Comparison of ENCODE assay signal across 8 cellular contexts in the genomic region with DNA sequence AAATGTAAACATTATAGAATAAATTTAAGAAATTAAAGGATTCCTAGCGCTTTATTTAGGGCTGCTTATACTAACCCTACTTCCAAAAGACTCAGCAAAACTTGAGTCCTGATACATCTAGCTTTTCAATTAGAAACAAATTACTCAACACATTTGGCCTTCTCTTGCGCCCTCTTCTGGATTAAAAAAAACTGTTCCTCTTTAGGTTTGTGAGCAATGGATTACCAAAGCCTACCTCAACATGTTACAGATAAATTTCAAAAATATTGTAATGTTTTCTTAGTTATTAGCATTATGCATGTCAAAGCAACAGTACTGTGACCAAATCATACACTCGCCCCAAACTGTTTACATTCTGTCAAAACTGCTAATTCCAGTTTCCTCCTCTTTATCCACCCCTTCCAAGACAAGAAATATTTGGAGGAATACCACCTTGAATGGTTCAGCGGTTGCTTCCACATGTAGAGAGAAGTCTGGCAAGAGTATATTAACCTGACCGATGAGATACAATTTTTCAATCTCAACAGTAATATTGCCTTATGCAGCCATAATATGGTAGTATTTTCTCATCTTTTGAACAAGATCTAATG. TPM values are rescaled to one million over a fixed set of nuclear protein-coding genes. Genes with fewer than 3 reads are reported as not detected.
DNase-seq lines count a peak whose midpoint lies in the region; ATAC-seq and TF ChIP-seq lines count a peak whose summit lies in the region.

No MANE protein-coding gene starts in this region.

- H3K27ac Mint-ChIP-seq in activated naive CD4-positive, alpha-beta T cell treated with anti-CD3 and anti-CD28 coated beads, Interleukin-2, amount 10 ng/mL, durations not matched to agents 7 days and 5 days = peak overlapping the region; percentile 91
- peak overlapping the region; percentile 93 for H3K27ac Mint-ChIP-seq in type B pancreatic cell

- H3K4me1 ChIP-seq in RWPE2 (ENCODE audit: insufficient read depth, poor library complexity, severe bottlenecking) (peaks cover 19% of the 10 kb centered on the region), colonic mucosa (peaks cover 19% of the 10 kb centered on the region)

- intact Hi-C loops in colonic mucosa (cut with DNase I) = loop anchor here (5.0 kb wide), 1 partner anchor 139 kb away; no protein-coding TSS in a partner anchor

- DNase-seq in activated naive CD4-positive, alpha-beta T cell treated with anti-CD3 and anti-CD28 coated beads, Interleukin-2, amount 10 ng/mL, durations not matched to agents 7 days and 5 days = no peak
- no peak for DNase-seq in activated naive CD4-positive, alpha-beta T cell treated with anti-CD3 and anti-CD28 coated beads, Interleukin-2, amount 50 U/mL, for 16 hours
- DNase-seq in LoVo (ENCODE audit: low spot score) = peak; percentile 57
- no peak for DNase-seq in RWPE2 (ENCODE audit: low spot score)
- peak; percentile 36 for DNase-seq in colonic mucosa
- peak; percentile 93 for DNase-seq in medulla oblongata (ENCODE audit: extremely low spot score)
- no peak for DNase-seq in type B pancreatic cell (ENCODE audit: extremely low spot score, unreplicated experiment)
- DNase-seq in ecto neural progenitor cell (ENCODE audit: low spot score) = no peak

- H3K9me3 Mint-ChIP-seq in activated naive CD4-positive, alpha-beta T cell treated with anti-CD3 and anti-CD28 coated beads, Interleukin-2, amount 10 ng/mL, durations not matched to agents 7 days and 5 days = no peaks in the 10 kb centered on the region
- H3K9me3 Mint-ChIP-seq in type B pancreatic cell = no peaks in the 10 kb centered on the region

- H3K27ac ChIP-seq in RWPE2 (ENCODE audit: poor library complexity, severe bottlenecking) = peak overlapping the region; percentile 96
- H3K27ac ChIP-seq in colonic mucosa = peak overlapping the region; percentile 100

- H3K36me3 ChIP-seq in RWPE2 (ENCODE audit: low read depth) (peaks cover 61% of the 10 kb centered on the region), colonic mucosa (peaks cover 1% of the 10 kb centered on the region)

- peak overlapping the region; percentile 81 for H3K4me3 Mint-ChIP-seq in activated naive CD4-positive, alpha-beta T cell treated with anti-CD3 and anti-CD28 coated beads, Interleukin-2, amount 10 ng/mL, durations not matched to agents 7 days and 5 days
- H3K4me3 Mint-ChIP-seq in type B pancreatic cell = peak overlapping the region; percentile 93

- H3K9me3 ChIP-seq in RWPE2 (ENCODE audit: severe bottlenecking) = no peaks in the 10 kb centered on the region
- no peaks in the 10 kb centered on the region for H3K9me3 ChIP-seq in colonic mucosa

- TF ChIP-seq CTCF in RWPE2 (IDR thresholded peaks at IDR 0.05; ENCODE audit: poor library complexity, severe bottlenecking) (peak; percentile 90), colonic mucosa (IDR thresholded peaks at IDR 0.05) (peak; percentile 56), type B pancreatic cell (conservative IDR thresholded peaks at IDR 0.05) (peak; percentile 86)

- peaks cover 59% of the 10 kb centered on the region for H3K4me1 Mint-ChIP-seq in activated naive CD4-positive, alpha-beta T cell treated with anti-CD3 and anti-CD28 coated beads, Interleukin-2, amount 10 ng/mL, durations not matched to agents 7 days and 5 days
- H3K4me1 Mint-ChIP-seq in type B pancreatic cell (ENCODE audit: unreplicated experiment) = peaks cover 27% of the 10 kb centered on the region

- H3K27me3 ChIP-seq in RWPE2 (ENCODE audit: insufficient read depth, poor library complexity, severe bottlenecking) = no peaks in the 10 kb centered on the region
- no peaks in the 10 kb centered on the region for H3K27me3 ChIP-seq in colonic mucosa

- H3K4me3 ChIP-seq in RWPE2 (ENCODE audit: severe bottlenecking) = peak overlapping the region; percentile 58
- H3K4me3 ChIP-seq in colonic mucosa = peak overlapping the region; percentile 92

- CTCF ChIA-PET in activated naive CD4-positive, alpha-beta T cell treated with anti-CD3 and anti-CD28 coated beads, Interleukin-2, amount 10 ng/mL, durations not matched to agents 7 days and 5 days (lab: Charles Lee) = interaction anchor here (0.7 to 3.0 kb wide), 15 partner anchors 10 to 148 kb away, joined by 3 to 24 read pairs (median 4); no protein-coding TSS in a partner anchor

- H3K27me3 Mint-ChIP-seq in activated naive CD4-positive, alpha-beta T cell treated with anti-CD3 and anti-CD28 coated beads, Interleukin-2, amount 10 ng/mL, durations not matched to agents 7 days and 5 days = peaks cover 4% of the 10 kb centered on the region
- peaks cover 3% of the 10 kb centered on the region for H3K27me3 Mint-ChIP-seq in type B pancreatic cell

- ATAC-seq in RWPE2 (ENCODE audit: low read depth) = no peak

- peaks cover 53% of the 10 kb centered on the region for H3K36me3 Mint-ChIP-seq in activated naive CD4-positive, alpha-beta T cell treated with anti-CD3 and anti-CD28 coated beads, Interleukin-2, amount 10 ng/mL, durations not matched to agents 7 days and 5 days
- peaks cover 27% of the 10 kb centered on the region for H3K36me3 Mint-ChIP-seq in type B pancreatic cell

- H3K9ac ChIP-seq in colonic mucosa (ENCODE audit: low read depth in 2 of 2, low read length in 2 of 2) = peak overlapping the region; percentile 69 to 100

RNA-seq across cellular contexts. Expression of a gene that starts 2.7 kb away (rescaled TPM):
- total RNA-seq in colonic mucosa = 10 to 100 TPM; 39.9 to 46.9 TPM
- 56.0 and 63.6 TPM in 2 replicates for total RNA-seq in type B pancreatic cell (ENCODE audit: low replicate concordance)

RNA-seq across cellular contexts. Expression of a gene that starts 44.6 kb away (rescaled TPM):
- total RNA-seq in colonic mucosa (not detected), type B pancreatic cell (ENCODE audit: low replicate concordance) (1.4 TPM in 1 of 2 replicates, not detected in the other)

Comparison
In these comparisons a context has a peak if more than half of its experiments do, and no peak if none do; other contexts are left out.
1. DNase-seq: peak in LoVo (single experiment), colonic mucosa (single experiment) and medulla oblongata (single experiment); none in activated naive CD4-positive, alpha-beta T cell treated with anti-CD3 and anti-CD28 coated beads, Interleukin-2, amount 10 ng/mL, durations not matched to agents 7 days and 5 days (single experiment), activated naive CD4-positive, alpha-beta T cell treated with anti-CD3 and anti-CD28 coated beads, Interleukin-2, amount 50 U/mL, for 16 hours (single experiment), RWPE2 (single experiment), type B pancreatic cell (single experiment) and ecto neural progenitor cell (single experiment).
2. Peak in every context shown above with its lines, with median percentiles within 50 percentile points of each other: CTCF ChIP-seq.